In the genomic region with DNA sequence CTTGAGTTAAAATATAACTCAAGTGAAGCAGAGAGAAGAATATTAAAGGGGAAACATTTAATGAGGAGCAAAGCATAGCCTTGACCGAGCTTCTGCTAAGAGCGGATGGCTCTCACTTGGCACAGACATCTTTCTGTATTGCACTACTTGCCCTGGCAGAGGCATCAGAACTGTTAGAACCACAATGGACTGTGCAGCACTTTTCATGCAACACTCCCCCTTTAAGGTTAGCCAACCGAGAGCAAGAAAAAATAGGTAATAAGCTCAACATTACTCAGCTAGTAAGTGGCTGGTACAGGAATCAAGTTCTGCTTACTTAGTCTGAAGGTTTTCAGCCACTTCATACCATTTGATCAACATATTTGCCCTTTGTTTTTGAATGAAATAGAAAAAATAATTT, we compare ENCODE assay signal across 13 cellular contexts. TPM values are rescaled to one million over a fixed set of nuclear protein-coding genes. Genes with fewer than 3 reads are reported as not detected.
DNase-seq lines count a peak whose midpoint lies in the region; ATAC-seq lines count a peak whose summit lies in the region.
"Had no signal": no experiment of that assay in that cellular context is flagged by ENCODE, and none has a peak within 500 bp of the region (broad histone marks: within the 10 kb centered on the region; RNA-seq: fewer than 3 reads in every experiment).

No MANE protein-coding gene starts in this region.

- H4K8ac ChIP-seq in trophoblast cell (ENCODE audit: low read depth, low read length) (peak overlapping the region; percentile 67), neuronal stem cell (ENCODE audit: low read depth, low read length) (no peak overlapping the region)

- H3K9me3 ChIP-seq in trophoblast cell (ENCODE audit: insufficient read depth, low read depth, low read length) (peaks cover 2% of the 10 kb centered on the region), neuronal stem cell (replicated peaks in 1 of 2; ENCODE audit: control insufficient read depth in 2 of 2, insufficient read depth in 1 of 2, low read depth in 1 of 2, low read length in 2 of 2) (peaks cover 0 to 10% of the 10 kb centered on the region in 2 donors)
- H3K9me3 ChIP-seq: Caco-2 had no signal

- H2BK12ac ChIP-seq in trophoblast cell (ENCODE audit: low read length) (no peak overlapping the region), neuronal stem cell (ENCODE audit: low read length) (no peak overlapping the region)

- H3K27me3 Mint-ChIP-seq in central memory CD8-positive, alpha-beta T cell: no peaks in the 10 kb centered on the region
- H3K27me3 Mint-ChIP-seq: effector memory CD8-positive, alpha-beta T cell; progenitor cell of endocrine pancreas had no signal

- H4K91ac ChIP-seq in trophoblast cell (ENCODE audit: low read depth, low read length) (peak overlapping the region; percentile 72), neuronal stem cell (ENCODE audit: low read depth, low read length, poor library complexity) (no peak overlapping the region)

- no peak overlapping the region for H3K27ac ChIP-seq in trophoblast cell (ENCODE audit: low read depth, low read length)
- H3K27ac ChIP-seq in neuronal stem cell (replicated peaks; ENCODE audit: low read length): no peak overlapping the region

- peak overlapping the region; percentile 36 for H3K27ac Mint-ChIP-seq in central memory CD8-positive, alpha-beta T cell (ENCODE audit: low read depth)
- H3K27ac Mint-ChIP-seq: progenitor cell of endocrine pancreas had no signal

- ATAC-seq in GM18909 (IDR thresholded peaks at IDR 0.05; ENCODE audit: poor library complexity, unreplicated experiment) (peak; percentile 41), HG02571 (IDR thresholded peaks at IDR 0.05; ENCODE audit: unreplicated experiment) (no peak), GM21526 (IDR thresholded peaks at IDR 0.05; ENCODE audit: low FRiP score, unreplicated experiment) (no peak)
- ATAC-seq in central memory CD8-positive, alpha-beta T cell (replicated peaks; ENCODE audit: extremely low read depth, poor library complexity, severe bottlenecking): no peak
- ATAC-seq: Panc1 had no signal

- peaks cover 13% of the 10 kb centered on the region for H3K79me1 ChIP-seq in trophoblast cell (ENCODE audit: low read length)
- no peaks in the 10 kb centered on the region for H3K79me1 ChIP-seq in neuronal stem cell (ENCODE audit: low read depth, low read length)

- H3K36me3 ChIP-seq in trophoblast cell (ENCODE audit: control insufficient read depth in 1 of 2, insufficient read depth in 2 of 2, low read length in 2 of 2): no peaks in the 10 kb centered on the region
- no peaks in the 10 kb centered on the region for H3K36me3 ChIP-seq in neuronal stem cell (replicated peaks in 1 of 2; ENCODE audit: control insufficient read depth in 2 of 2, insufficient read depth in 2 of 2, low read length in 2 of 2)

- H2AFZ ChIP-seq in trophoblast cell (ENCODE audit: insufficient read depth, low read length, poor library complexity) (peak overlapping the region; percentile 45), neuronal stem cell (ENCODE audit: low read length) (no peak overlapping the region)

- WGBS in trophoblast cell (ENCODE audit: extremely low coverage, insufficient coverage, insufficient read length): no CpG with 5 or more reads among the region's 3 CpGs
- no CpG with 5 or more reads among the region's 3 CpGs for WGBS in neuronal stem cell (ENCODE audit: extremely low coverage in 2 of 2, insufficient read length in 2 of 2, insufficient replicate concordance in 1 of 2), 2 donors

- H2BK5ac ChIP-seq in trophoblast cell (ENCODE audit: low read depth, low read length, poor library complexity) (peak overlapping the region; percentile 64), neuronal stem cell (ENCODE audit: low read length) (no peak overlapping the region)

- H3K9ac ChIP-seq in trophoblast cell (ENCODE audit: low read length) (no peak overlapping the region), neuronal stem cell (ENCODE audit: low read depth, low read length, poor library complexity) (no peak overlapping the region)

- no peaks in the 10 kb centered on the region for H3K27me3 ChIP-seq in trophoblast cell (ENCODE audit: insufficient read depth, low read length)
- no peaks in the 10 kb centered on the region for H3K27me3 ChIP-seq in neuronal stem cell (ENCODE audit: control insufficient read depth in 3 of 3, insufficient read depth in 3 of 3, low read depth in 1 of 3, low read length in 3 of 3)

- peak overlapping the region; percentile 60 for H3K14ac ChIP-seq in trophoblast cell (ENCODE audit: low read length)
- no peak overlapping the region for H3K14ac ChIP-seq in neuronal stem cell (ENCODE audit: low read length)

- H3K79me2 ChIP-seq in trophoblast cell (ENCODE audit: control insufficient read depth, insufficient read depth, low read length, poor library complexity): peaks cover 4% of the 10 kb centered on the region

- H4K12ac ChIP-seq in trophoblast cell (ENCODE audit: low read depth, low read length): no peak overlapping the region

- H3K4me3 ChIP-seq in trophoblast cell (ENCODE audit: low read depth, low read length) (no peak overlapping the region), neuronal stem cell (ENCODE audit: low read length in 2 of 2) (no peak overlapping the region)

- peak overlapping the region; percentile 77 for H3K18ac ChIP-seq in trophoblast cell (ENCODE audit: low read length)
- no peak overlapping the region for H3K18ac ChIP-seq in neuronal stem cell (ENCODE audit: low read length)

- H3K23ac ChIP-seq in trophoblast cell (ENCODE audit: low read length): no peak overlapping the region
- no peak overlapping the region for H3K23ac ChIP-seq in neuronal stem cell (ENCODE audit: low read depth, low read length, poor library complexity)

- no peaks in the 10 kb centered on the region for H3K9me3 Mint-ChIP-seq in central memory CD8-positive, alpha-beta T cell
- H3K9me3 Mint-ChIP-seq: effector memory CD8-positive, alpha-beta T cell had no signal

- no peak overlapping the region for H2BK120ac ChIP-seq in trophoblast cell (ENCODE audit: insufficient read depth, low read length, poor library complexity)
- no peak overlapping the region for H2BK120ac ChIP-seq in neuronal stem cell (ENCODE audit: low read depth, low read length)

- no peak overlapping the region for H3K4me2 ChIP-seq in trophoblast cell (ENCODE audit: low read length)
- no peak overlapping the region for H3K4me2 ChIP-seq in neuronal stem cell (ENCODE audit: insufficient read depth, low read length, poor library complexity, severe bottlenecking)

- no peak overlapping the region for H2BK15ac ChIP-seq in neuronal stem cell (ENCODE audit: low read length)

- DNase-seq in CD1c-positive myeloid dendritic cell (ENCODE audit: extremely low spot score): peak; percentile 54
- no peak for DNase-seq in central memory CD8-positive, alpha-beta T cell (ENCODE audit: low spot score in 2 of 2)
- no peak for DNase-seq in trophoblast cell
- no peak for DNase-seq in SHP77 (lab: John Stamatoyannopoulos, UW)
- DNase-seq in neuronal stem cell (ENCODE audit: low spot score): no peak
- DNase-seq: Caco-2; effector memory CD8-positive, alpha-beta T cell; stimulated activated naive CD4-positive, alpha-beta T cell treated with Interleukin-2 at 50 U/mL for 16 hours had no signal

- peaks cover 62% of the 10 kb centered on the region for H3K4me1 Mint-ChIP-seq in central memory CD8-positive, alpha-beta T cell

- H2AK5ac ChIP-seq in trophoblast cell (ENCODE audit: low read length) (no peak overlapping the region), neuronal stem cell (ENCODE audit: low read depth, low read length) (no peak overlapping the region)

- H3K36me3 Mint-ChIP-seq in central memory CD8-positive, alpha-beta T cell (ENCODE audit: insufficient read depth): peaks cover 8% of the 10 kb centered on the region

- peak overlapping the region; percentile 29 for H3K4me3 Mint-ChIP-seq in central memory CD8-positive, alpha-beta T cell

- H3K4ac ChIP-seq in trophoblast cell (ENCODE audit: low read depth, low read length): peak overlapping the region; percentile 51
- H3K4ac ChIP-seq in neuronal stem cell (ENCODE audit: low read length): no peak overlapping the region

- H3K4me1 ChIP-seq in trophoblast cell (ENCODE audit: control insufficient read depth in 1 of 2, insufficient read depth in 2 of 2, low read length in 2 of 2) (peaks cover 16 to 29% of the 10 kb centered on the region in 2 experiments), neuronal stem cell (ENCODE audit: control insufficient read depth in 2 of 2, insufficient read depth in 1 of 2, low read depth in 1 of 2, low read length in 2 of 2) (peaks cover 6 to 15% of the 10 kb centered on the region in 2 donors)

RNA-seq across cellular contexts. Expression of gene CRTC3, which starts 33.7 kb away (rescaled TPM):
- 36.5 and 36.8 TPM in 2 replicates for polyA plus RNA-seq in trophoblast cell (2013)
- 8.4 TPM for polyA plus RNA-seq in neuronal stem cell (2013, experiment 1 of 2)
- polyA plus RNA-seq in neuronal stem cell (2013, experiment 2 of 2): 8.2 TPM
